Comparison of ENCODE assay signal across 8 cellular contexts in genomic region chr1:219173434-219173757, GRCh38. TPM values are rescaled to one million over a fixed set of nuclear protein-coding genes. Genes with fewer than 3 reads are reported as not detected.
DNase-seq lines count a peak whose midpoint lies in the region; ATAC-seq lines count a peak whose summit lies in the region.

No MANE protein-coding gene starts in this region.

- no peak overlapping the region for H2AK5ac ChIP-seq in mesenchymal stem cell (ENCODE audit: low read length, severe bottlenecking)

- ATAC-seq in GM18508 (IDR thresholded peaks at IDR 0.05; ENCODE audit: insufficient read depth, unreplicated experiment), result peak; percentile 44
- peak; percentile 6 for ATAC-seq in HG03025 (IDR thresholded peaks at IDR 0.05; ENCODE audit: low FRiP score, unreplicated experiment)

- no peaks in the 10 kb centered on the region for H3K9me3 Mint-ChIP-seq in activated naive CD8-positive, alpha-beta T cell (ENCODE audit: low read depth)

- H3K9ac ChIP-seq in mesenchymal stem cell (ENCODE audit: low read length), result peak overlapping the region; percentile 94

- H2BK12ac ChIP-seq in mesenchymal stem cell (ENCODE audit: low read length in 2 of 2), result no peak overlapping the region

- H3K27me3 Mint-ChIP-seq in activated naive CD8-positive, alpha-beta T cell, result no peaks in the 10 kb centered on the region

- H3K79me1 ChIP-seq in mesenchymal stem cell (replicated peaks; ENCODE audit: low read length, poor library complexity, severe bottlenecking), result peaks cover 5% of the 10 kb centered on the region

- H3K23ac ChIP-seq in mesenchymal stem cell (ENCODE audit: low read length in 2 of 2), result no peak overlapping the region

- H3K36me3 Mint-ChIP-seq in activated naive CD8-positive, alpha-beta T cell, result peaks cover 8% of the 10 kb centered on the region

- H3K27ac ChIP-seq in mesenchymal stem cell (ENCODE audit: low read length, poor library complexity, severe bottlenecking), result peak overlapping the region; percentile 61

- peak overlapping the region; percentile 97 for H3K27ac Mint-ChIP-seq in activated naive CD8-positive, alpha-beta T cell

- no peaks in the 10 kb centered on the region for H3K9me3 ChIP-seq in mesenchymal stem cell (ENCODE audit: control insufficient read depth, low read length)

- H2AFZ ChIP-seq in mesenchymal stem cell (ENCODE audit: low read depth, low read length), result no peak overlapping the region

- H2BK15ac ChIP-seq in mesenchymal stem cell (ENCODE audit: low read depth, poor library complexity, severe bottlenecking), result no peak overlapping the region

- H3K4ac ChIP-seq in mesenchymal stem cell (ENCODE audit: low read depth in 1 of 2, low read length in 2 of 2), result no peak overlapping the region

- no peak overlapping the region for H3K4me2 ChIP-seq in mesenchymal stem cell (ENCODE audit: low read length, poor library complexity, severe bottlenecking)

- no peak overlapping the region for H2BK5ac ChIP-seq in mesenchymal stem cell (ENCODE audit: low read depth, low read length, poor library complexity, severe bottlenecking)

- H2BK120ac ChIP-seq in mesenchymal stem cell (ENCODE audit: low read depth, low read length), result no peak overlapping the region

- H3K4me3 Mint-ChIP-seq in activated naive CD8-positive, alpha-beta T cell, result peak overlapping the region; percentile 98

- H3K14ac ChIP-seq in mesenchymal stem cell (ENCODE audit: low read length in 2 of 2), result no peak overlapping the region

- H3K4me3 ChIP-seq in mesenchymal stem cell (ENCODE audit: insufficient read depth in 1 of 2, low read depth in 1 of 2, low read length in 2 of 2), result peak overlapping the region in 1 of 2 experiments; percentile 81

- H4K91ac ChIP-seq in mesenchymal stem cell (ENCODE audit: low read length), result no peak overlapping the region

- peaks cover 0 to 21% of the 10 kb centered on the region in 2 experiments for H3K36me3 ChIP-seq in mesenchymal stem cell (ENCODE audit: control insufficient read depth in 1 of 2, insufficient read depth in 2 of 2, low read depth in 1 of 2, low read length in 2 of 2)

- H3K4me1 ChIP-seq in mesenchymal stem cell (ENCODE audit: control insufficient read depth, insufficient read depth, low read depth, low read length), result no peaks in the 10 kb centered on the region

- no peaks in the 10 kb centered on the region for H3K27me3 ChIP-seq in mesenchymal stem cell (ENCODE audit: control insufficient read depth in 1 of 2, insufficient read depth in 1 of 2, low read length in 2 of 2)

- H3K18ac ChIP-seq in mesenchymal stem cell (ENCODE audit: low read depth in 1 of 2, low read length in 2 of 2), result no peak overlapping the region

- no peak overlapping the region for H4K8ac ChIP-seq in mesenchymal stem cell (ENCODE audit: low read length)

- DNase-seq in mesenchymal stem cell (no peak), NCI-H2171 treated with DMSO at 0.1 percent for 48 hours (lab: John Stamatoyannopoulos, UW) (no peak), H4 (ENCODE audit: low spot score) (no peak), AG08395 (ENCODE audit: low spot score) (no peak), HUDEP-2 (lab: John Stamatoyannopoulos, UW; ENCODE audit: unreplicated experiment in 76 of 76) (no peak)

- 33% methylated on average over 3 of the region's 6 CpGs for WGBS in mesenchymal stem cell

- peaks cover 49% of the 10 kb centered on the region for H3K4me1 Mint-ChIP-seq in activated naive CD8-positive, alpha-beta T cell (ENCODE audit: low read depth)

RNA-seq across cellular contexts. Expression of gene LYPLAL1, which starts 0.3 kb away (rescaled TPM):
- 15.9 TPM for polyA plus RNA-seq in mesenchymal stem cell (2013, experiment 1 of 2)
- 18.2 TPM for polyA plus RNA-seq in mesenchymal stem cell (2013, experiment 2 of 2)
- total RNA-seq in H4 (2014; rRNA removed; shearing (Covaris generic)), result 14.3 and 22.2 TPM in 2 replicates
